7 cellular contexts compared by ENCODE assay signal in the genomic region with DNA sequence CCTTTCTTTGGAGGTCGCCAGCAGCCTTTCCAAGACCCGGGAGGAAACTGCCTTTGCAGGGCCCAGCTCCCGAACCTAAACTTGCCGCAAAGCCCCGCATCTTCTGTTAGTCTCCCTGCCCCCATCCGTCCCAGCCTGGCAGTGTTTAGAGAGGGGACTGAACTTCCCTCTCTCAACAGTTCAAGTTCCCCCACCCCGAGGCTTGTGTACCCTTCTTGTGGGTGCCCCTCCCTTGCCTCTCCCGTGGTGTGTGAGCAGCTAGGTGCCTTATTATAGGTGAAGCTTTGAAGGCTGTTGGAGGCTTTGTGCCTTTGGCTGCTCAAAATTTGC. TPM values are rescaled to one million over a fixed set of nuclear protein-coding genes. Genes with fewer than 3 reads are reported as not detected.
DNase-seq lines count a peak whose midpoint lies in the region; ATAC-seq and TF ChIP-seq lines count a peak whose summit lies in the region.

No MANE protein-coding gene starts in this region.

- H3K4me1 ChIP-seq in parathyroid adenoma: peaks cover 20% of the 10 kb centered on the region

- TF ChIP-seq CTCF in epithelial cell of proximal tubule (conservative IDR thresholded peaks at IDR 0.05; ENCODE audit: low read depth, low read length) (no peak), parathyroid adenoma (IDR thresholded peaks at IDR 0.05) (no peak)

- H2AFZ ChIP-seq in parathyroid adenoma: peak overlapping the region; percentile 78

- peak overlapping the region; percentile 94 for H3K27ac ChIP-seq in parathyroid adenoma

- peaks cover 21% of the 10 kb centered on the region for H3K27me3 ChIP-seq in H7 (ENCODE audit: control insufficient read depth, insufficient read depth, low read length)
- H3K27me3 ChIP-seq in parathyroid adenoma (ENCODE audit: control insufficient read depth, insufficient read depth, low read length): no peaks in the 10 kb centered on the region

- peak overlapping the region; percentile 85 for H3K9ac ChIP-seq in parathyroid adenoma

- peaks cover 34% of the 10 kb centered on the region for H3K79me2 ChIP-seq in parathyroid adenoma

- H3K36me3 ChIP-seq in H7 (replicated peaks; ENCODE audit: control insufficient read depth, insufficient read depth, low read length) (peaks cover 9% of the 10 kb centered on the region), parathyroid adenoma (ENCODE audit: control insufficient read depth, insufficient read depth, low read length) (no peaks in the 10 kb centered on the region)

- DNase-seq in H7: no peak
- DNase-seq in UCSD-AML1 (lab: John Stamatoyannopoulos, UW; ENCODE audit: unreplicated experiment): peak; percentile 68
- no peak for DNase-seq in epithelial cell of proximal tubule (ENCODE audit: low read depth)
- no peak for DNase-seq in DMS153 treated with DMSO at 0.1 percent for 48 hours (lab: John Stamatoyannopoulos, UW; ENCODE audit: unreplicated experiment)
- DNase-seq in superior temporal gyrus (ENCODE audit: extremely low spot score): no peak

- peak overlapping the region; percentile 77 for H3K4me3 ChIP-seq in H7 (ENCODE audit: insufficient read depth, low read depth, low read length)
- H3K4me3 ChIP-seq in epithelial cell of proximal tubule (ENCODE audit: low read depth, low read length): peak overlapping the region; percentile 65
- peak overlapping the region; percentile 94 for H3K4me3 ChIP-seq in parathyroid adenoma (ENCODE audit: low read depth, low read length)

- peak overlapping the region; percentile 85 for H3K4me2 ChIP-seq in parathyroid adenoma (ENCODE audit: low read length)

- no peaks in the 10 kb centered on the region for H3K9me3 ChIP-seq in parathyroid adenoma (ENCODE audit: control insufficient read depth, low read length)

- no peak for ATAC-seq in GM19397 (IDR thresholded peaks at IDR 0.05; ENCODE audit: unreplicated experiment)

RNA-seq across cellular contexts. Expression of gene LBH, which starts 1.4 kb away (rescaled TPM):
- total RNA-seq in H7 (2014; rRNA removed; shearing (Covaris generic)): 90.7 and 93.3 TPM in 2 replicates
- total RNA-seq in epithelial cell of proximal tubule: 18.0 and 33.9 TPM in 2 replicates
